In the genomic region with DNA sequence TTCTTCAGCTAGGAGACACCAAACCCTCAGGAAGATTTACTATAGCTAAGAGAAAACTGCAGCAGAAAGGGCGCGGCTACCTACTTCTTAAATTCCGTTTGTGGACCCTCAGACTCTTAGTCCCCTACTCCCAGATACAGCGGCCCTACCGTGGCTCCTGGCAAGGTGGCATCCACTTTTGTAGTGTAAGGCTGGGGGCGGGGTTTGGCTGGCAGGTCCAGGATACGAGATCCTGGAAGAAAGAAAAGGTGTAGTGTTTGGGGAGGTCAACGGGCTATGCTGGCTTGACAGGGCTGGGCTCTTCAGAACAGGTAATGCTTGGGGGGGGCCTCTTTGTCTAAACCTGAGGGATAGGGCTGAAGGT, we compare ENCODE assay signal across 6 cellular contexts. TPM values are rescaled to one million over a fixed set of nuclear protein-coding genes. Genes with fewer than 3 reads are reported as not detected.
DNase-seq lines count a peak whose midpoint lies in the region; ATAC-seq, FAIRE-seq and TF ChIP-seq lines count a peak whose summit lies in the region.

No MANE protein-coding gene starts in this region.

- H4K20me1 ChIP-seq in H1 (replicated peaks in 1 of 2; ENCODE audit: control insufficient read depth in 1 of 2, insufficient read depth in 2 of 2, low read length in 2 of 2) = no peaks in the 10 kb centered on the region

- H3K4me3 Mint-ChIP-seq in activated CD8-positive, alpha-beta memory T cell treated with anti-CD3 and anti-CD28 coated beads, Interleukin-2, amount 10 ng/mL, durations not matched to agents 7 days and 5 days = peak overlapping the region; percentile 97

- H2BK12ac ChIP-seq in H1 (ENCODE audit: low read depth, low read length) = no peak overlapping the region

- H3K4me1 ChIP-seq in H1 (replicated peaks in 1 of 4; ENCODE audit: control insufficient read depth in 3 of 4, insufficient read depth in 4 of 4, low read length in 3 of 4) (peaks cover 0 to 12% (median 5%) of the 10 kb centered on the region in 4 experiments; a peak in 5 of 7 replicates), skeletal muscle tissue (ENCODE audit: control insufficient read depth in 3 of 3, insufficient read depth in 3 of 3, low read length in 3 of 3) (peaks cover 26 to 39% (median 31%) of the 10 kb centered on the region in 3 donors)

- no peaks in the 10 kb centered on the region for H3K9me3 Mint-ChIP-seq in activated CD8-positive, alpha-beta memory T cell treated with anti-CD3 and anti-CD28 coated beads, Interleukin-2, amount 10 ng/mL, durations not matched to agents 7 days and 5 days (ENCODE audit: low read depth)

- H2BK5ac ChIP-seq in H1 (ENCODE audit: low read depth, low read length) = peak overlapping the region; percentile 21

- peak overlapping the region; percentile 77 for H4K5ac ChIP-seq in H1 (ENCODE audit: insufficient read length, low read depth, low read length)

- ATAC-seq in activated CD8-positive, alpha-beta memory T cell treated with anti-CD3 and anti-CD28 coated beads, Interleukin-2, amount 10 ng/mL, durations not matched to agents 7 days and 5 days = no peak
- ATAC-seq in HG02870 (IDR thresholded peaks at IDR 0.05; ENCODE audit: unreplicated experiment) (no peak), HG03565 (IDR thresholded peaks at IDR 0.05; ENCODE audit: unreplicated experiment) (no peak)

- H3K4me2 ChIP-seq in H1 (ENCODE audit: insufficient read depth in 1 of 2, low read depth in 2 of 2, low read length in 2 of 2) = peak overlapping the region; percentile 69 to 91

- WGBS in H1 (ENCODE audit: extremely low coverage in 1 of 2, insufficient coverage in 1 of 2, insufficient read length in 1 of 2, insufficient replicate concordance in 2 of 2, low coverage in 1 of 2, low lambda C conversion rate in 2 of 2, missing lambda C conversion rate in 1 of 2), 2 experiments = 11% methylated on average over 8 of the region's 8 CpGs; no CpG with 5 or more reads in 1 of the 2 experiments

- TF ChIP-seq EP300 in H1 (IDR thresholded peaks at IDR 0.05; ENCODE audit: borderline replicate concordance in 1 of 2, low read depth in 2 of 2, low read length in 2 of 2) = no peak

- no peak overlapping the region for H2AFZ ChIP-seq in H1 (ENCODE audit: low read length)

- H3K27ac Mint-ChIP-seq in activated CD8-positive, alpha-beta memory T cell treated with anti-CD3 and anti-CD28 coated beads, Interleukin-2, amount 10 ng/mL, durations not matched to agents 7 days and 5 days = peak overlapping the region; percentile 96

- H3K9ac ChIP-seq in H1 (replicated peaks in 1 of 4; ENCODE audit: extremely low read depth in 1 of 4, low read depth in 3 of 4, low read length in 3 of 4) (peak overlapping the region; percentile 65 to 84 (median 74)), skeletal muscle tissue (ENCODE audit: low read depth in 1 of 3, low read length in 3 of 3) (peak overlapping the region; percentile 80 to 94 (median 92))

- no peak overlapping the region for H3K14ac ChIP-seq in H1 (ENCODE audit: insufficient read length)

- peak overlapping the region; percentile 62 for H3K18ac ChIP-seq in H1 (ENCODE audit: extremely low read depth, low read length)

- H3K23ac ChIP-seq in H1 (ENCODE audit: insufficient read length) = no peak overlapping the region

- H3K27me3 Mint-ChIP-seq in activated CD8-positive, alpha-beta memory T cell treated with anti-CD3 and anti-CD28 coated beads, Interleukin-2, amount 10 ng/mL, durations not matched to agents 7 days and 5 days = no peaks in the 10 kb centered on the region

- peak overlapping the region; percentile 40 for H3K4ac ChIP-seq in H1 (replicated peaks; ENCODE audit: insufficient read length, low read depth, low read length)

- TF ChIP-seq CTCF in H1 (IDR thresholded peaks at IDR 0.05; ENCODE audit: control extremely low read depth in 1 of 3, insufficient read depth in 1 of 3, low read depth in 1 of 3, low read length in 3 of 3) = no peak

- H2AK5ac ChIP-seq in H1 (ENCODE audit: low read depth, low read length) = no peak overlapping the region

- no peak overlapping the region for H2BK20ac ChIP-seq in H1 (ENCODE audit: low read length)

- H2BK15ac ChIP-seq in H1 (ENCODE audit: low read length) = 0 out of 2 replicates have a peak overlapping the region, but pooled peaks have one; percentile 10

- peaks cover 5% of the 10 kb centered on the region for H3K36me3 Mint-ChIP-seq in activated CD8-positive, alpha-beta memory T cell treated with anti-CD3 and anti-CD28 coated beads, Interleukin-2, amount 10 ng/mL, durations not matched to agents 7 days and 5 days

- TF ChIP-seq POLR2A in H1 (IDR thresholded peaks at IDR 0.05; ENCODE audit: control extremely low read depth in 1 of 2, low read depth in 2 of 2, low read length in 2 of 2) = no peak

- TF ChIP-seq RAD21 in H1 (IDR thresholded peaks at IDR 0.05 in 1 of 2, conservative IDR thresholded peaks at IDR 0.05 in 1 of 2; ENCODE audit: low read depth in 2 of 2, low read length in 2 of 2) = no peak

- DNase-seq in activated CD8-positive, alpha-beta memory T cell treated with anti-CD3 and anti-CD28 coated beads, Interleukin-2, amount 10 ng/mL, durations not matched to agents 7 days and 5 days = no peak
- DNase-seq in activated CD8-positive, alpha-beta memory T cell treated with anti-CD3 and anti-CD28 coated beads for 24 hours = no peak
- DNase-seq in H1 (ENCODE audit: low read depth in 1 of 2, low spot score in 2 of 2) = peak in 1 of 2 experiments; percentile 74

- H3K27ac ChIP-seq in H1 (ENCODE audit: low read depth, low read length) (peak overlapping the region; percentile 91), skeletal muscle tissue (ENCODE audit: low read depth, low read length) (peak overlapping the region; percentile 90)

- H3K27me3 ChIP-seq in H1 (replicated peaks in 1 of 4; ENCODE audit: control insufficient read depth in 3 of 4, extremely low read depth in 1 of 4, insufficient read depth in 3 of 4, low read length in 3 of 4) (no peaks in the 10 kb centered on the region), skeletal muscle tissue (ENCODE audit: control insufficient read depth in 3 of 3, insufficient read depth in 3 of 3, low read length in 3 of 3) (no peaks in the 10 kb centered on the region)

- H3K79me1 ChIP-seq in H1 (ENCODE audit: low read depth, low read length) = no peaks in the 10 kb centered on the region; the same call in 1 of the 2 replicates

- POLR2A ChIA-PET in H1 (lab: Charles Lee; ENCODE audit: partially characterized antibody) = interaction anchor here (0.7 to 15.7 kb wide), 21 partner anchors 8 to 1038 kb away, joined by 3 to 454 read pairs (median 4); partner anchors contain the start of genes CRTC2, DENND4B, GATAD2B and JTB

- CTCF ChIA-PET in activated CD8-positive, alpha-beta memory T cell treated with anti-CD3 and anti-CD28 coated beads, Interleukin-2, amount 10 ng/mL, durations not matched to agents 7 days and 5 days (lab: Charles Lee) = interaction anchor here (0.6 to 5.6 kb wide), 15 partner anchors 9 to 435 kb away, joined by 3 to 58 read pairs (median 4); partner anchors contain the start of genes CRTC2, DENND4B, GATAD2B and JTB
- CTCF ChIA-PET in H1 (lab: Charles Lee; ENCODE audit: partially characterized antibody) = interaction anchor here (0.6 to 4.5 kb wide), 11 partner anchors 8 to 171 kb away, joined by 3 to 29 read pairs (median 6); partner anchors contain the start of genes DENND4B, JTB and RAB13

- no peak overlapping the region for H4K91ac ChIP-seq in H1 (replicated peaks; ENCODE audit: insufficient read length, low read length)

- H3K79me2 ChIP-seq in H1 (ENCODE audit: control insufficient read depth in 1 of 2, insufficient read depth in 2 of 2, low read length in 2 of 2) = peaks cover 0 to 22% of the 10 kb centered on the region in 2 experiments; a peak in 2 of 4 replicates

- H3K4me3 ChIP-seq in H1 (ENCODE audit: extremely low read depth in 1 of 4, insufficient read depth in 2 of 4, low read depth in 3 of 4, low read length in 4 of 4) (peak overlapping the region; percentile 51 to 77 (median 66)), skeletal muscle tissue (ENCODE audit: low read length in 3 of 3) (peak overlapping the region; percentile 70 to 93 (median 83))

- H3K36me3 ChIP-seq in H1 (ENCODE audit: control insufficient read depth in 2 of 4, insufficient read depth in 4 of 4, low read length in 3 of 4) (peaks cover 0 to 6% (median 0%) of the 10 kb centered on the region in 4 experiments; a peak in 2 of 8 replicates), skeletal muscle tissue (ENCODE audit: control insufficient read depth in 3 of 3, insufficient read depth in 3 of 3, low read length in 3 of 3) (peaks cover 0 to 7% (median 5%) of the 10 kb centered on the region in 3 donors)

- H3K23me2 ChIP-seq in H1 (ENCODE audit: low read depth, low read length) = peaks cover 16% of the 10 kb centered on the region

- FAIRE-seq in H1 (lab: Jason Lieb, UNC) = no peak

- H2BK120ac ChIP-seq in H1 (replicated peaks; ENCODE audit: low read depth, low read length) = no peak overlapping the region

- H3K9me3 ChIP-seq in H1 (ENCODE audit: insufficient read depth in 2 of 2, low read depth in 1 of 2, low read length in 1 of 2) (no peaks in the 10 kb centered on the region), skeletal muscle tissue (ENCODE audit: control insufficient read depth in 3 of 3, low read length in 3 of 3) (no peaks in the 10 kb centered on the region)

- peaks cover 52% of the 10 kb centered on the region for H3K4me1 Mint-ChIP-seq in activated CD8-positive, alpha-beta memory T cell treated with anti-CD3 and anti-CD28 coated beads, Interleukin-2, amount 10 ng/mL, durations not matched to agents 7 days and 5 days

- no peak overlapping the region for H3K56ac ChIP-seq in H1 (replicated peaks; ENCODE audit: insufficient read length, low read depth, low read length)

- H4K8ac ChIP-seq in H1 (ENCODE audit: extremely low read depth, insufficient read depth, low read length) = peak overlapping the region; percentile 53; the same call in 1 of the 2 replicates

RNA-seq across cellular contexts. Expression of gene CREB3L4, which starts 0.3 kb away (rescaled TPM):
- 1 to 10 TPM; 6.3 to 8.5 TPM for total RNA-seq in activated CD8-positive, alpha-beta memory T cell treated with anti-CD3 and anti-CD28 coated beads, Interleukin-2, amount 10 ng/mL, durations not matched to agents 7 days and 5 days
- 34.4 and 37.2 TPM in 2 replicates for total RNA-seq in H1 (2021; fragmentation: NEBNext Ultra II Directional; extraction: Animal tissue kit (Norgen Biotek cat#: 25700))
- polyA plus RNA-seq in H1 (2011; rRNA removed) = 50.2 and 54.0 TPM in 2 replicates
- 57.3 TPM for polyA plus RNA-seq in H1 (2011; cell fraction: cytosol; rRNA removed)
- polyA plus RNA-seq in H1 (2011; cell fraction: nucleus; rRNA removed) = 103 TPM
- polyA plus RNA-seq in H1 (2012, experiment 1 of 2) = 41.0 to 47.4 TPM (median 45.7 TPM) in 4 replicates
- polyA plus RNA-seq in H1 (2012, experiment 2 of 2) = 52.5 TPM
- 35.5 TPM for polyA plus RNA-seq in H1 (2013, experiment 1 of 2)
- polyA plus RNA-seq in H1 (2013, experiment 2 of 2) = 33.0 TPM
- polyA minus RNA-seq in H1 (2011; rRNA and poly(A)+ RNA removed) = 69.0 and 69.5 TPM in 2 replicates
- polyA minus RNA-seq in H1 (2011; cell fraction: cytosol; rRNA and poly(A)+ RNA removed) = 24.7 TPM
- polyA minus RNA-seq in H1 (2011; cell fraction: nucleus; rRNA and poly(A)+ RNA removed) = 36.2 TPM
- total RNA-seq in skeletal muscle tissue = 8.9 TPM

RNA-seq across cellular contexts. Expression of gene SLC39A1, which starts 4.6 kb away (rescaled TPM):
- total RNA-seq in activated CD8-positive, alpha-beta memory T cell treated with anti-CD3 and anti-CD28 coated beads, Interleukin-2, amount 10 ng/mL, durations not matched to agents 7 days and 5 days = 10 to 100 TPM; 38.1 to 48.0 TPM
- total RNA-seq in H1 (2021; fragmentation: NEBNext Ultra II Directional; extraction: Animal tissue kit (Norgen Biotek cat#: 25700)) = 238 and 244 TPM in 2 replicates
- 318 and 337 TPM in 2 replicates for polyA plus RNA-seq in H1 (2011; rRNA removed)
- polyA plus RNA-seq in H1 (2011; cell fraction: cytosol; rRNA removed) = 249 TPM
- polyA plus RNA-seq in H1 (2011; cell fraction: nucleus; rRNA removed) = 206 TPM
- 250 to 308 TPM (median 302 TPM) in 4 replicates for polyA plus RNA-seq in H1 (2012, experiment 1 of 2)
- polyA plus RNA-seq in H1 (2012, experiment 2 of 2) = 383 TPM
- polyA plus RNA-seq in H1 (2013, experiment 1 of 2) = 302 TPM
- polyA plus RNA-seq in H1 (2013, experiment 2 of 2) = 352 TPM
- polyA minus RNA-seq in H1 (2011; rRNA and poly(A)+ RNA removed) = 189 and 240 TPM in 2 replicates
- polyA minus RNA-seq in H1 (2011; cell fraction: cytosol; rRNA and poly(A)+ RNA removed) = 126 TPM
- polyA minus RNA-seq in H1 (2011; cell fraction: nucleus; rRNA and poly(A)+ RNA removed) = 94.0 TPM
- 40.2 TPM for total RNA-seq in skeletal muscle tissue

RNA-seq across cellular contexts. Expression of gene JTB, which starts 9.5 kb away (rescaled TPM):
- total RNA-seq in activated CD8-positive, alpha-beta memory T cell treated with anti-CD3 and anti-CD28 coated beads, Interleukin-2, amount 10 ng/mL, durations not matched to agents 7 days and 5 days = 100 to 1,000 TPM; 127 to 156 TPM
- total RNA-seq in H1 (2021; fragmentation: NEBNext Ultra II Directional; extraction: Animal tissue kit (Norgen Biotek cat#: 25700)) = 91.1 and 93.0 TPM in 2 replicates
- polyA plus RNA-seq in H1 (2011; rRNA removed) = 122 and 136 TPM in 2 replicates
- 124 TPM for polyA plus RNA-seq in H1 (2011; cell fraction: cytosol; rRNA removed)
- polyA plus RNA-seq in H1 (2011; cell fraction: nucleus; rRNA removed) = 125 TPM
- polyA plus RNA-seq in H1 (2012, experiment 1 of 2) = 74.0 to 99.6 TPM (median 80.6 TPM) in 4 replicates
- polyA plus RNA-seq in H1 (2012, experiment 2 of 2) = 119 TPM
- 101 TPM for polyA plus RNA-seq in H1 (2013, experiment 1 of 2)
- polyA plus RNA-seq in H1 (2013, experiment 2 of 2) = 115 TPM
- polyA minus RNA-seq in H1 (2011; rRNA and poly(A)+ RNA removed) = 26.2 and 32.2 TPM in 2 replicates
- 30.1 TPM for polyA minus RNA-seq in H1 (2011; cell fraction: cytosol; rRNA and poly(A)+ RNA removed)
- 22.4 TPM for polyA minus RNA-seq in H1 (2011; cell fraction: nucleus; rRNA and poly(A)+ RNA removed)
- 87.2 TPM for total RNA-seq in skeletal muscle tissue

RNA-seq across cellular contexts. Expression of gene CRTC2, which starts 9.6 kb away (rescaled TPM):
- total RNA-seq in activated CD8-positive, alpha-beta memory T cell treated with anti-CD3 and anti-CD28 coated beads, Interleukin-2, amount 10 ng/mL, durations not matched to agents 7 days and 5 days = 10 to 100 TPM; 86.3 to 98.5 TPM
- 28.6 and 33.7 TPM in 2 replicates for total RNA-seq in H1 (2021; fragmentation: NEBNext Ultra II Directional; extraction: Animal tissue kit (Norgen Biotek cat#: 25700))
- 34.3 and 38.8 TPM in 2 replicates for polyA plus RNA-seq in H1 (2011; rRNA removed)
- 22.6 TPM for polyA plus RNA-seq in H1 (2011; cell fraction: cytosol; rRNA removed)
- 101 TPM for polyA plus RNA-seq in H1 (2011; cell fraction: nucleus; rRNA removed)
- 31.4 to 36.7 TPM (median 34.1 TPM) in 4 replicates for polyA plus RNA-seq in H1 (2012, experiment 1 of 2)
- 31.5 TPM for polyA plus RNA-seq in H1 (2012, experiment 2 of 2)
- 29.7 TPM for polyA plus RNA-seq in H1 (2013, experiment 1 of 2)
- 24.9 TPM for polyA plus RNA-seq in H1 (2013, experiment 2 of 2)
- polyA minus RNA-seq in H1 (2011; rRNA and poly(A)+ RNA removed) = 18.6 and 26.3 TPM in 2 replicates
- polyA minus RNA-seq in H1 (2011; cell fraction: cytosol; rRNA and poly(A)+ RNA removed) = 19.1 TPM
- polyA minus RNA-seq in H1 (2011; cell fraction: nucleus; rRNA and poly(A)+ RNA removed) = 25.6 TPM
- total RNA-seq in skeletal muscle tissue = 3.1 TPM

RNA-seq across cellular contexts. Expression of gene RAB13, which starts 18.2 kb away (rescaled TPM):
- total RNA-seq in activated CD8-positive, alpha-beta memory T cell treated with anti-CD3 and anti-CD28 coated beads, Interleukin-2, amount 10 ng/mL, durations not matched to agents 7 days and 5 days = 1 to 10 TPM; 4.2 to 6.3 TPM
- total RNA-seq in H1 (2021; fragmentation: NEBNext Ultra II Directional; extraction: Animal tissue kit (Norgen Biotek cat#: 25700)) = 157 TPM in 2 replicates
- 65.7 and 70.5 TPM in 2 replicates for polyA plus RNA-seq in H1 (2011; rRNA removed)
- 138 TPM for polyA plus RNA-seq in H1 (2011; cell fraction: cytosol; rRNA removed)
- 35.3 TPM for polyA plus RNA-seq in H1 (2011; cell fraction: nucleus; rRNA removed)
- 307 to 384 TPM (median 313 TPM) in 4 replicates for polyA plus RNA-seq in H1 (2012, experiment 1 of 2)
- polyA plus RNA-seq in H1 (2012, experiment 2 of 2) = 65.2 TPM
- 337 TPM for polyA plus RNA-seq in H1 (2013, experiment 1 of 2)
- polyA plus RNA-seq in H1 (2013, experiment 2 of 2) = 337 TPM
- 38.0 and 54.5 TPM in 2 replicates for polyA minus RNA-seq in H1 (2011; rRNA and poly(A)+ RNA removed)
- 34.3 TPM for polyA minus RNA-seq in H1 (2011; cell fraction: cytosol; rRNA and poly(A)+ RNA removed)
- polyA minus RNA-seq in H1 (2011; cell fraction: nucleus; rRNA and poly(A)+ RNA removed) = 27.7 TPM
- 18.3 TPM for total RNA-seq in skeletal muscle tissue
